In genomic region chr12:12563529-12563928, GRCh38 we compare ENCODE assay signal across 1 cellular context.
TF ChIP-seq lines count a peak whose summit lies in the region.

No MANE protein-coding gene starts in this region.

TF ChIP-seq in SK-N-SH treated with all-trans-retinoic acid at 6 μM for 48 hours, 23 proteins besides CTCF, POLR2A, EP300 and RAD21 (continued from another document):
- TF ChIP-seq PPARA (CRISPR knock-in tag; IDR thresholded peaks at IDR 0.05; ENCODE audit: borderline replicate concordance) (no peak), TOX (CRISPR knock-in tag; IDR thresholded peaks at IDR 0.05; ENCODE audit: borderline replicate concordance) (no peak), OSR1 (CRISPR knock-in tag; IDR thresholded peaks at IDR 0.05) (no peak), ZNF565 (CRISPR knock-in tag; conservative IDR thresholded peaks at IDR 0.05; ENCODE audit: low read depth) (no peak)
TF ChIP-seq in SK-N-SH treated with all-trans-retinoic acid at 6 μM for 48 hours: peak in this region for 0.
